Comparison of ENCODE assay signal across 8 cellular contexts in genomic region chr15:90561344-90562244, GRCh38. TPM values are rescaled to one million over a fixed set of nuclear protein-coding genes. Genes with fewer than 3 reads are reported as not detected.
DNase-seq lines count a peak whose midpoint lies in the region; ATAC-seq and TF ChIP-seq lines count a peak whose summit lies in the region.

No MANE protein-coding gene starts in this region.

- H3K27ac ChIP-seq in testis, result peak overlapping the region; percentile 78 to 86

- peak; percentile 50 for ATAC-seq in activated CD4-positive, alpha-beta T cell treated with anti-CD3 and anti-CD28 coated beads for 36 hours
- ATAC-seq in left lobe of liver (peak; percentile 4), HG02885 (IDR thresholded peaks at IDR 0.05; ENCODE audit: poor library complexity, unreplicated experiment) (no peak), HG02981 (IDR thresholded peaks at IDR 0.05; ENCODE audit: unreplicated experiment) (no peak), HG03432 (IDR thresholded peaks at IDR 0.05; ENCODE audit: unreplicated experiment) (no peak)

- H3K36me3 ChIP-seq in testis (ENCODE audit: low read depth, missing control alignments), result no peaks in the 10 kb centered on the region

- intact Hi-C loops in activated CD4-positive, alpha-beta T cell treated with anti-CD3 and anti-CD28 coated beads for 36 hours (cut with DNase I, micrococcal nuclease), result loop anchor here in 1 of 2 experiments (2.0 kb wide), 1 partner anchor 17 kb away; no protein-coding TSS in a partner anchor
- intact Hi-C loops in activated T-helper 2 cell treated with anti-CD3 and anti-CD28 coated beads, Interferon-gamma antibody, Interleukin-2, Interleukin-4, amounts not matched to agents 10 μg/mL and 5 μg/mL and 100 μg/mL, durations not matched to agents 14 hours and 24 hours and 36 hours (cut with micrococcal nuclease), result loop anchor here (10.0 kb wide), 1 partner anchor 133 kb away; no protein-coding TSS in a partner anchor
- intact Hi-C loops in testis (cut with DNase I; ENCODE audit: low total_unique reads), result no loop called here

- no peaks in the 10 kb centered on the region for H3K9me3 ChIP-seq in testis

- peaks cover 72% of the 10 kb centered on the region for H3K4me1 ChIP-seq in testis

- no peak overlapping the region for H3K4me3 Mint-ChIP-seq in activated CD4-positive, alpha-beta T cell treated with anti-CD3 and anti-CD28 coated beads for 36 hours
- H3K4me3 Mint-ChIP-seq in activated T-helper 2 cell treated with anti-CD3 and anti-CD28 coated beads, Interferon-gamma antibody, Interleukin-2, Interleukin-4, amounts not matched to agents 10 μg/mL and 5 μg/mL and 100 μg/mL, durations not matched to agents 14 hours and 24 hours and 36 hours (ENCODE audit: low read depth), result peak overlapping the region; percentile 53

- H3K9me3 Mint-ChIP-seq in activated CD4-positive, alpha-beta T cell treated with anti-CD3 and anti-CD28 coated beads for 36 hours (ENCODE audit: low read depth), result no peaks in the 10 kb centered on the region
- H3K9me3 Mint-ChIP-seq in activated T-helper 2 cell treated with anti-CD3 and anti-CD28 coated beads, Interferon-gamma antibody, Interleukin-2, Interleukin-4, amounts not matched to agents 10 μg/mL and 5 μg/mL and 100 μg/mL, durations not matched to agents 14 hours and 24 hours and 36 hours, result no peaks in the 10 kb centered on the region

- no peak for TF ChIP-seq CTCF in testis (IDR thresholded peaks at IDR 0.05)

- POLR2A ChIA-PET in activated CD4-positive, alpha-beta T cell treated with anti-CD3 and anti-CD28 coated beads for 36 hours (lab: Charles Lee), result interaction anchor here (0.6 to 0.9 kb wide), 2 partner anchors 31 to 435 kb away, joined by 3 read pairs; no protein-coding TSS in a partner anchor

- H3K4me1 Mint-ChIP-seq in activated CD4-positive, alpha-beta T cell treated with anti-CD3 and anti-CD28 coated beads for 36 hours, result peaks cover 93% of the 10 kb centered on the region
- H3K4me1 Mint-ChIP-seq in activated T-helper 2 cell treated with anti-CD3 and anti-CD28 coated beads, Interferon-gamma antibody, Interleukin-2, Interleukin-4, amounts not matched to agents 10 μg/mL and 5 μg/mL and 100 μg/mL, durations not matched to agents 14 hours and 24 hours and 36 hours (ENCODE audit: low read depth), result peaks cover 87% of the 10 kb centered on the region

- TF ChIP-seq POLR2A in testis (IDR thresholded peaks at IDR 0.05), result no peak

- H3K36me3 Mint-ChIP-seq in activated CD4-positive, alpha-beta T cell treated with anti-CD3 and anti-CD28 coated beads for 36 hours (ENCODE audit: low read depth), result peaks cover 33% of the 10 kb centered on the region
- peaks cover 63% of the 10 kb centered on the region for H3K36me3 Mint-ChIP-seq in activated T-helper 2 cell treated with anti-CD3 and anti-CD28 coated beads, Interferon-gamma antibody, Interleukin-2, Interleukin-4, amounts not matched to agents 10 μg/mL and 5 μg/mL and 100 μg/mL, durations not matched to agents 14 hours and 24 hours and 36 hours (ENCODE audit: low read depth)

- H3K27ac Mint-ChIP-seq in activated CD4-positive, alpha-beta T cell treated with anti-CD3 and anti-CD28 coated beads for 36 hours, result peak overlapping the region; percentile 85
- peak overlapping the region; percentile 87 for H3K27ac Mint-ChIP-seq in activated T-helper 2 cell treated with anti-CD3 and anti-CD28 coated beads, Interferon-gamma antibody, Interleukin-2, Interleukin-4, amounts not matched to agents 10 μg/mL and 5 μg/mL and 100 μg/mL, durations not matched to agents 14 hours and 24 hours and 36 hours

- CTCF ChIA-PET in activated CD4-positive, alpha-beta T cell treated with anti-CD3 and anti-CD28 coated beads for 36 hours (lab: Charles Lee), result interaction anchor here (0.6 to 1.6 kb wide), 15 partner anchors 10 to 260 kb away, joined by 3 to 8 read pairs (median 4); no protein-coding TSS in a partner anchor

- H3K27me3 Mint-ChIP-seq in activated CD4-positive, alpha-beta T cell treated with anti-CD3 and anti-CD28 coated beads for 36 hours, result no peaks in the 10 kb centered on the region
- H3K27me3 Mint-ChIP-seq in activated T-helper 2 cell treated with anti-CD3 and anti-CD28 coated beads, Interferon-gamma antibody, Interleukin-2, Interleukin-4, amounts not matched to agents 10 μg/mL and 5 μg/mL and 100 μg/mL, durations not matched to agents 14 hours and 24 hours and 36 hours (ENCODE audit: low read depth), result no peaks in the 10 kb centered on the region

- H3K27me3 ChIP-seq in testis, result no peaks in the 10 kb centered on the region

- no peak overlapping the region for H3K4me3 ChIP-seq in testis

- DNase-seq in activated CD4-positive, alpha-beta T cell treated with anti-CD3 and anti-CD28 coated beads for 36 hours, result peak; percentile 53
- DNase-seq in activated CD4-positive, alpha-beta T cell treated with anti-CD3 and anti-CD28 coated beads, Interleukin-2, amount 50 U/mL, for 1 hour, result no peak
- no peak for DNase-seq in activated T-helper 2 cell treated with anti-CD3 and anti-CD28 coated beads, Interferon-gamma antibody, Interleukin-2, Interleukin-4, amounts not matched to agents 10 μg/mL and 5 μg/mL and 100 μg/mL, durations not matched to agents 14 hours and 24 hours and 36 hours (ENCODE audit: low spot score)
- DNase-seq in left lobe of liver (ENCODE audit: low spot score), result no peak
- no peak for DNase-seq in testis

- WGBS in testis, 2 donors, result 40 to 53% methylated on average over 5 of the region's 5 CpGs

RNA-seq across cellular contexts. Expression of gene CRTC3, which starts 31.9 kb away (rescaled TPM):
- 10 to 100 TPM; 32.4 to 36.2 TPM for total RNA-seq in activated CD4-positive, alpha-beta T cell treated with anti-CD3 and anti-CD28 coated beads for 36 hours
- 59.7 and 61.8 TPM in 2 replicates for total RNA-seq in activated T-helper 2 cell treated with anti-CD3 and anti-CD28 coated beads, Interferon-gamma antibody, Interleukin-2, Interleukin-4, amounts not matched to agents 10 μg/mL and 5 μg/mL and 100 μg/mL, durations not matched to agents 14 hours and 24 hours and 36 hours
- total RNA-seq in left lobe of liver (14.7 TPM), testis (100 to 1,000 TPM; 105 to 125 TPM)
- polyA plus RNA-seq in testis (ENCODE audit: insufficient read depth, low read depth, low replicate concordance), result 47.1 TPM

Comparison
In these comparisons a context has a peak if more than half of its experiments do, and no peak if none do; other contexts are left out.
1. ATAC-seq: peak in activated CD4-positive, alpha-beta T cell treated with anti-CD3 and anti-CD28 coated beads for 36 hours (single experiment) and left lobe of liver (single experiment); none in HG02885 (single experiment), HG02981 (single experiment) and HG03432 (single experiment).